Comparison of ENCODE assay signal across 16 cellular contexts in genomic region chr9:77063645-77064285, GRCh38. TPM values are rescaled to one million over a fixed set of nuclear protein-coding genes. Genes with fewer than 3 reads are reported as not detected.
DNase-seq lines count a peak whose midpoint lies in the region; ATAC-seq and TF ChIP-seq lines count a peak whose summit lies in the region.
"Had no signal": no experiment of that assay in that cellular context is flagged by ENCODE, and none has a peak within 500 bp of the region (broad histone marks: within the 10 kb centered on the region; RNA-seq: fewer than 3 reads in every experiment).

No MANE protein-coding gene starts in this region.

- POLR2A ChIA-PET in SK-N-SH (lab: Yijun Ruan, JAX) = no interaction called here

- no peak overlapping the region for H3K9ac ChIP-seq in SK-N-SH
- H3K9ac ChIP-seq: parathyroid adenoma had no signal

- no peaks in the 10 kb centered on the region for H3K36me3 ChIP-seq in SK-N-SH (replicated peaks in 1 of 2; ENCODE audit: control insufficient read depth in 1 of 2, insufficient read depth in 2 of 2, low read length in 1 of 2)
- H3K36me3 ChIP-seq: stomach had no signal

- peaks cover 0 to 2% of the 10 kb centered on the region in 2 donors for H3K36me3 Mint-ChIP-seq in activated T-cell treated with anti-CD3 and anti-CD28 coated beads, Interleukin-2, amount 50 U/mL, for 72 hours (ENCODE audit: insufficient read depth in 2 of 2)

- H3K27me3 ChIP-seq in SK-N-SH (ENCODE audit: insufficient read depth) = peaks cover 4% of the 10 kb centered on the region
- H3K27me3 ChIP-seq: stomach had no signal

- no peaks in the 10 kb centered on the region for H3K79me2 ChIP-seq in SK-N-SH (ENCODE audit: insufficient read depth)
- H3K79me2 ChIP-seq: parathyroid adenoma had no signal

- no peak overlapping the region for H3K27ac ChIP-seq in SK-N-SH (ENCODE audit: low read depth in 2 of 2, low read length in 1 of 2)
- H3K27ac ChIP-seq: parathyroid adenoma, stomach had no signal

- no peak for TF ChIP-seq EP300 in SK-N-SH (IDR thresholded peaks at IDR 0.05; ENCODE audit: borderline replicate concordance in 1 of 2, low read depth in 1 of 2, low read length in 1 of 2)

- peaks cover 0 to 3% of the 10 kb centered on the region in 2 donors for H3K9me3 Mint-ChIP-seq in activated T-cell treated with anti-CD3 and anti-CD28 coated beads, Interleukin-2, amount 50 U/mL, for 72 hours

- no peak overlapping the region for H3K4me3 Mint-ChIP-seq in activated T-cell treated with anti-CD3 and anti-CD28 coated beads, Interleukin-2, amount 50 U/mL, for 72 hours

- H2AFZ ChIP-seq in SK-N-SH (ENCODE audit: low read depth) = no peak overlapping the region
- H2AFZ ChIP-seq: parathyroid adenoma had no signal

- no peaks in the 10 kb centered on the region for H3K4me1 ChIP-seq in SK-N-SH (ENCODE audit: control insufficient read depth in 1 of 2, insufficient read depth in 2 of 2, low read depth in 1 of 2, low read length in 1 of 2)
- H3K4me1 ChIP-seq: parathyroid adenoma, stomach had no signal

- H3K4me3 ChIP-seq in SK-N-SH (ENCODE audit: low read depth in 2 of 2, low read length in 1 of 2) = no peak overlapping the region
- H3K4me3 ChIP-seq: stomach had no signal

- 4% methylated on average over 6 of the region's 6 CpGs for WGBS in SK-N-SH (ENCODE audit: low lambda C conversion rate)

- ATAC-seq in SK-N-SH treated with all-trans-retinoic acid at 6 μM for 48 hours (no peak), GM21515 (IDR thresholded peaks at IDR 0.05; ENCODE audit: unreplicated experiment) (no peak), GM18873 (IDR thresholded peaks at IDR 0.05; ENCODE audit: low FRiP score, unreplicated experiment) (no peak)
- no peak for ATAC-seq in activated T-cell treated with anti-CD3 and anti-CD28 coated beads, Interleukin-2, amount 50 U/mL, for 72 hours (replicated peaks in 1 of 2)

- DNase-seq in SK-N-SH (no peak), RKO (ENCODE audit: low spot score) (peak; percentile 47), fibroblast of gingiva (ENCODE audit: low read depth) (peak; percentile 46)
- no peak for DNase-seq in stimulated activated naive CD4-positive, alpha-beta T cell (lab: John Stamatoyannopoulos, UW)
- DNase-seq in activated T-cell treated with anti-CD3 and anti-CD28 coated beads, Interleukin-2, amount 50 U/mL, for 72 hours = no peak
- DNase-seq: activated CD4-positive, alpha-beta T cell treated with anti-CD3 and anti-CD28 coated beads for 1 hour; head of caudate nucleus; stimulated activated CD4-positive, alpha-beta T cell treated with anti-CD3 and anti-CD28 coated beads, Interleukin-2, amount 100 ng/mL, for 48 hours; stomach had no signal

- no peaks in the 10 kb centered on the region for H3F3A ChIP-seq in SK-N-SH (replicated peaks; ENCODE audit: insufficient read depth)

- H3K27me3 Mint-ChIP-seq in activated T-cell treated with anti-CD3 and anti-CD28 coated beads, Interleukin-2, amount 50 U/mL, for 72 hours (ENCODE audit: low read depth) = no peaks in the 10 kb centered on the region

- CTCF ChIA-PET in SK-N-SH (lab: Yijun Ruan, JAX) = no interaction called here

- TF ChIP-seq CTCF in SK-N-SH (IDR thresholded peaks at IDR 0.05) = no peak

- H3K4me1 Mint-ChIP-seq in activated T-cell treated with anti-CD3 and anti-CD28 coated beads, Interleukin-2, amount 50 U/mL, for 72 hours (ENCODE audit: low read depth) = no peaks in the 10 kb centered on the region

- no peak for TF ChIP-seq RAD21 in SK-N-SH (IDR thresholded peaks at IDR 0.05; ENCODE audit: low read length)

- no peaks in the 10 kb centered on the region for H3K9me3 ChIP-seq in SK-N-SH

- H3K4me2 ChIP-seq in SK-N-SH = no peak overlapping the region

- no peak overlapping the region for H3K27ac Mint-ChIP-seq in activated T-cell treated with anti-CD3 and anti-CD28 coated beads, Interleukin-2, amount 50 U/mL, for 72 hours

- no peaks in the 10 kb centered on the region for H3K9me2 ChIP-seq in SK-N-SH

- H4K20me1 ChIP-seq in SK-N-SH (ENCODE audit: insufficient read depth) = no peaks in the 10 kb centered on the region

TF ChIP-seq in SK-N-SH, 30 proteins besides CTCF, POLR2A, EP300 and RAD21:
- peak; percentile 42; the same call in 1 of the 2 replicates for TF ChIP-seq FOSL2 (IDR thresholded peaks at IDR 0.05; ENCODE audit: borderline replicate concordance, low read depth)
- TF ChIP-seq ZBTB33 (IDR thresholded peaks at IDR 0.05; ENCODE audit: borderline replicate concordance, low read depth) = no peak
TF ChIP-seq in SK-N-SH: peak in this region for 1.

TF ChIP-seq in SK-N-SH treated with all-trans-retinoic acid at 6 μM for 48 hours, 23 proteins besides CTCF, POLR2A, EP300 and RAD21:
- TF ChIP-seq TOX (CRISPR knock-in tag; IDR thresholded peaks at IDR 0.05; ENCODE audit: borderline replicate concordance) (no peak), CSDC2 (CRISPR knock-in tag; IDR thresholded peaks at IDR 0.05) (no peak), POU6F1 (CRISPR knock-in tag; IDR thresholded peaks at IDR 0.05; ENCODE audit: borderline replicate concordance, low read depth) (no peak), RARB (CRISPR knock-in tag; IDR thresholded peaks at IDR 0.05) (no peak), OSR1 (CRISPR knock-in tag; IDR thresholded peaks at IDR 0.05) (no peak), TCF4 (CRISPR knock-in tag; IDR thresholded peaks at IDR 0.05; ENCODE audit: borderline replicate concordance) (no peak), ESRRG (CRISPR knock-in tag; IDR thresholded peaks at IDR 0.05) (no peak), BACH2 (CRISPR knock-in tag; IDR thresholded peaks at IDR 0.05; ENCODE audit: borderline replicate concordance) (no peak), CREB5 (CRISPR knock-in tag; IDR thresholded peaks at IDR 0.05; ENCODE audit: low read depth) (no peak), GLIS3 (CRISPR knock-in tag; IDR thresholded peaks at IDR 0.05) (no peak)

RNA-seq across cellular contexts. Expression of gene FOXB2, which starts 44.3 kb away (rescaled TPM):
- not detected in 2 replicates for polyA plus RNA-seq in SK-N-SH (2012; rRNA removed)
- not detected in 2 replicates for polyA plus RNA-seq in SK-N-SH (2012; cell fraction: cytosol; rRNA removed)
- not detected in 2 replicates for polyA plus RNA-seq in SK-N-SH (2012; cell fraction: nucleus; rRNA removed)
- total RNA-seq in activated T-cell treated with anti-CD3 and anti-CD28 coated beads, Interleukin-2, amount 50 U/mL, for 72 hours = not detected
- total RNA-seq: A673, cerebellum, lung microvascular endothelial cell, stomach had no signal
- polyA plus RNA-seq: stomach had no signal

Comparison
In these comparisons a context has a peak if more than half of its experiments do, and no peak if none do; other contexts are left out.
1. DNase-seq: peak in RKO (single experiment) and fibroblast of gingiva (single experiment); none in SK-N-SH (single experiment), stimulated activated naive CD4-positive, alpha-beta T cell (0 of 6) and activated T-cell treated with anti-CD3 and anti-CD28 coated beads, Interleukin-2, amount 50 U/mL, for 72 hours (0 of 2).